ENCODE assay signal across 7 cellular contexts in genomic region chr7:6536262-6536770, GRCh38. TPM values are rescaled to one million over a fixed set of nuclear protein-coding genes. Genes with fewer than 3 reads are reported as not detected.
DNase-seq lines count a peak whose midpoint lies in the region; ATAC-seq and TF ChIP-seq lines count a peak whose summit lies in the region.

No MANE protein-coding gene starts in this region.

- peaks cover 49% of the 10 kb centered on the region for H3K27me3 ChIP-seq in GM23338 (ENCODE audit: insufficient read depth)

- no peak overlapping the region for H3K27ac ChIP-seq in GM23338 (ENCODE audit: low read depth)

- H3K9me3 Mint-ChIP-seq in GM23338: no peaks in the 10 kb centered on the region

- DNase-seq in GM23338 (ENCODE audit: low spot score): peak; percentile 63
- peak; percentile 67 for DNase-seq in NCI-H2171 treated with DMSO at 0.1 percent for 48 hours (lab: John Stamatoyannopoulos, UW)
- no peak for DNase-seq in fibroblast of pulmonary artery (ENCODE audit: low read depth)
- DNase-seq in retina: peak; percentile 69
- no peak for DNase-seq in activated CD4-positive, alpha-beta T cell treated with anti-CD3 and anti-CD28 coated beads for 4 hours

- no peaks in the 10 kb centered on the region for H3K36me3 ChIP-seq in GM23338 (ENCODE audit: insufficient read depth)

- TF ChIP-seq CTCF in GM23338 (conservative IDR thresholded peaks at IDR 0.05; ENCODE audit: low read depth in 2 of 2): no peak
- TF ChIP-seq CTCF in fibroblast of pulmonary artery (IDR thresholded peaks at IDR 0.05; ENCODE audit: low read length, missing control alignments): no peak

- H3K79me2 ChIP-seq in GM23338 (replicated peaks; ENCODE audit: insufficient read depth): no peaks in the 10 kb centered on the region

- H3K4me1 ChIP-seq in GM23338 (ENCODE audit: insufficient read depth): peaks cover 6% of the 10 kb centered on the region; the same call in 1 of the 2 replicates

- no peaks in the 10 kb centered on the region; the same call in 1 of the 2 replicates for H3F3A ChIP-seq in GM23338 (replicated peaks; ENCODE audit: low read depth)

- peak overlapping the region; percentile 82 for H3K4me3 ChIP-seq in GM23338
- H3K4me3 ChIP-seq in fibroblast of pulmonary artery (replicated peaks; ENCODE audit: low read depth, low read length): peak overlapping the region; percentile 19

- H3K4me1 Mint-ChIP-seq in GM23338: peaks cover 5% of the 10 kb centered on the region; the same call in 1 of the 3 replicates

- peaks cover 37% of the 10 kb centered on the region for H3K27me3 Mint-ChIP-seq in GM23338 (ENCODE audit: insufficient read depth, low read depth, poor library complexity)

- H4K20me1 ChIP-seq in GM23338 (replicated peaks; ENCODE audit: insufficient read depth): no peaks in the 10 kb centered on the region

- H3K36me3 Mint-ChIP-seq in GM23338 (ENCODE audit: low read depth): no peaks in the 10 kb centered on the region

- peak overlapping the region; percentile 69; the same call in 2 of the 3 replicates for H3K4me3 Mint-ChIP-seq in GM23338

- peak overlapping the region; percentile 91 for H3K4me2 ChIP-seq in GM23338

- ATAC-seq in GM23338 (peak; percentile 43), HG03565 (IDR thresholded peaks at IDR 0.05; ENCODE audit: unreplicated experiment) (no peak), HG02884 (IDR thresholded peaks at IDR 0.05; ENCODE audit: unreplicated experiment) (no peak)

- H3K27ac Mint-ChIP-seq in GM23338: no peak overlapping the region

- peak overlapping the region; percentile 80 for H2AFZ ChIP-seq in GM23338

- H3K9me2 ChIP-seq in GM23338 (ENCODE audit: insufficient read depth): no peaks in the 10 kb centered on the region

TF ChIP-seq in GM23338, 12 proteins besides CTCF, POLR2A, EP300 and RAD21 (continues in another document):
- TF ChIP-seq ZNF462 (CRISPR knock-in tag; IDR thresholded peaks at IDR 0.05) (no peak), NANOG (IDR thresholded peaks at IDR 0.05; ENCODE audit: borderline replicate concordance) (no peak), STAT1 (IDR thresholded peaks at IDR 0.05; ENCODE audit: unreplicated experiment) (no peak), ETS1 (IDR thresholded peaks at IDR 0.05) (no peak), EZH2 (IDR thresholded peaks at IDR 0.05; ENCODE audit: low read depth, unreplicated experiment) (no peak), POLR2AphosphoS5 (IDR thresholded peaks at IDR 0.05; ENCODE audit: low read depth) (no peak), EZH2phosphoT487 (IDR thresholded peaks at IDR 0.05; ENCODE audit: unreplicated experiment) (no peak), CREB1 (CRISPR knock-in tag; IDR thresholded peaks at IDR 0.05; ENCODE audit: low read depth) (no peak), REST (IDR thresholded peaks at IDR 0.05; ENCODE audit: unreplicated experiment) (no peak), JUNB (IDR thresholded peaks at IDR 0.05; ENCODE audit: unreplicated experiment) (no peak)

RNA-seq across cellular contexts. Expression of gene GRID2IP, which starts 14.9 kb away (rescaled TPM):
- 1.5 TPM in 2 replicates for total RNA-seq in GM23338 (2014; rRNA removed; shearing (Covaris generic))
- 0.54 and 0.73 TPM in 2 replicates for polyA plus RNA-seq in GM23338 (2016; fragmentation: Nextera tagmentation; extraction: Ambion mirVana)

RNA-seq across cellular contexts. Expression of gene ZDHHC4, which starts 40.9 kb away (rescaled TPM):
- total RNA-seq in GM23338 (2014; rRNA removed; shearing (Covaris generic)): 58.9 and 64.5 TPM in 2 replicates
- polyA plus RNA-seq in GM23338 (2016; fragmentation: Nextera tagmentation; extraction: Ambion mirVana): 31.2 and 32.5 TPM in 2 replicates

RNA-seq across cellular contexts. Expression of gene KDELR2, which starts 52.4 kb away (rescaled TPM):
- 82.8 and 86.2 TPM in 2 replicates for total RNA-seq in GM23338 (2014; rRNA removed; shearing (Covaris generic))
- polyA plus RNA-seq in GM23338 (2016; fragmentation: Nextera tagmentation; extraction: Ambion mirVana): 86.3 and 102 TPM in 2 replicates

RNA-seq across cellular contexts. Expression of gene INTS15, which starts 53.5 kb away (rescaled TPM):
- total RNA-seq in GM23338 (2014; rRNA removed; shearing (Covaris generic)): 27.0 and 30.6 TPM in 2 replicates
- 7.0 and 8.1 TPM in 2 replicates for polyA plus RNA-seq in GM23338 (2016; fragmentation: Nextera tagmentation; extraction: Ambion mirVana)

Comparison
In these comparisons a context has a peak if more than half of its experiments do, and no peak if none do; other contexts are left out.
1. DNase-seq: peak in GM23338 (single experiment), NCI-H2171 treated with DMSO at 0.1 percent for 48 hours (single experiment) and retina (single experiment); none in fibroblast of pulmonary artery (single experiment) and activated CD4-positive, alpha-beta T cell treated with anti-CD3 and anti-CD28 coated beads for 4 hours (0 of 2).